In genomic region chr6:142302427-142303190, GRCh38 we compare ENCODE assay signal across 9 cellular contexts. TPM values are rescaled to one million over a fixed set of nuclear protein-coding genes. Genes with fewer than 3 reads are reported as not detected.
DNase-seq lines count a peak whose midpoint lies in the region; ATAC-seq and TF ChIP-seq lines count a peak whose summit lies in the region.
"Had no signal": no experiment of that assay in that cellular context is flagged by ENCODE, and none has a peak within 500 bp of the region (broad histone marks: within the 10 kb centered on the region; RNA-seq: fewer than 3 reads in every experiment).

No MANE protein-coding gene starts in this region.

- no peak overlapping the region for H3K27ac Mint-ChIP-seq in H9
- H3K27ac Mint-ChIP-seq: activated B cell treated with CpG ODN at 0.5 μM for 24 hours had no signal

- H3K9ac ChIP-seq in H9 (ENCODE audit: extremely low read depth, insufficient read length, low read length): no peak overlapping the region

- H4K5ac ChIP-seq in H9 (ENCODE audit: insufficient read length, low read depth, low read length): no peak overlapping the region

- no peak overlapping the region for H2BK12ac ChIP-seq in H9 (ENCODE audit: insufficient read length, low read depth, low read length)

- H4K91ac ChIP-seq in H9 (ENCODE audit: insufficient read length, low read depth, low read length): no peak overlapping the region

- H3K79me1 ChIP-seq in H9 (ENCODE audit: insufficient read depth, low read depth, low read length, poor library complexity, severe bottlenecking): no peaks in the 10 kb centered on the region

- WGBS in H9 (ENCODE audit: extremely low coverage, insufficient read length, low lambda C conversion rate): no CpG with 5 or more reads among the region's 19 CpGs

- H3K27me3 ChIP-seq in H9 (ENCODE audit: insufficient read depth, low read length) (peaks cover 8% of the 10 kb centered on the region; the same call in 1 of the 2 replicates), foreskin keratinocyte (no peaks in the 10 kb centered on the region)

- peak; percentile 33 for DNase-seq in H9
- DNase-seq in foreskin keratinocyte: peak; percentile 70 to 84
- DNase-seq in renal cortical epithelial cell (ENCODE audit: low read depth): peak; percentile 51
- DNase-seq in NCI-H1436 (lab: John Stamatoyannopoulos, UW): no peak
- no peak for DNase-seq in NCI-H345 treated with DMSO at 0.1 percent for 48 hours (lab: John Stamatoyannopoulos, UW; ENCODE audit: unreplicated experiment)
- no peak for DNase-seq in medulla oblongata (ENCODE audit: extremely low spot score)

- no peak overlapping the region for H2BK15ac ChIP-seq in H9 (ENCODE audit: low read depth, low read length)

- no peak overlapping the region for H2AK5ac ChIP-seq in H9 (ENCODE audit: insufficient read length, low read length)

- no peaks in the 10 kb centered on the region for H3K79me2 ChIP-seq in H9 (ENCODE audit: insufficient read depth, low read length)

- no peak overlapping the region for H2AFZ ChIP-seq in H9 (ENCODE audit: low read length)

- H3K27ac ChIP-seq in H9 (ENCODE audit: insufficient read length, low read depth, low read length) (no peak overlapping the region), foreskin keratinocyte (peak overlapping the region; percentile 26)

- TF ChIP-seq CTCF in H9 (conservative IDR thresholded peaks at IDR 0.05) (no peak), foreskin keratinocyte (conservative IDR thresholded peaks at IDR 0.05) (no peak)

- peaks cover 35% of the 10 kb centered on the region for H3K27me3 Mint-ChIP-seq in H9 (ENCODE audit: low read depth)

- no peaks in the 10 kb centered on the region; a peak in 1 of 7 replicates for H3K36me3 Mint-ChIP-seq in H9 (ENCODE audit: insufficient read depth in 1 of 3, low read depth in 3 of 3)

- H3K4me1 ChIP-seq in H9 (ENCODE audit: insufficient read depth, low read length): no peaks in the 10 kb centered on the region; the same call in 1 of the 2 replicates
- H3K4me1 ChIP-seq in foreskin keratinocyte: peaks cover 32% of the 10 kb centered on the region

- H3T11ph ChIP-seq in H9 (ENCODE audit: low read length): no peak overlapping the region

- no peak overlapping the region for H3K23ac ChIP-seq in H9 (ENCODE audit: insufficient read length, low read depth, low read length)

- H3K23me2 ChIP-seq in H9 (ENCODE audit: insufficient read length, low read depth, low read length, poor library complexity, severe bottlenecking): peaks cover 7% of the 10 kb centered on the region

- peak overlapping the region; percentile 65 for H3K4me2 ChIP-seq in H9 (ENCODE audit: insufficient read depth, insufficient read length, low read length)

- no peak overlapping the region for H3K56ac ChIP-seq in H9 (ENCODE audit: insufficient read length, low read depth, low read length)

- H3K18ac ChIP-seq in H9 (ENCODE audit: insufficient read length, low read depth, low read length): no peak overlapping the region

- H4K20me1 ChIP-seq in H9 (ENCODE audit: control insufficient read depth, insufficient read depth, insufficient read length): no peaks in the 10 kb centered on the region

- ATAC-seq in SK-N-SH treated with all-trans-retinoic acid at 6 μM for 48 hours: peak; percentile 2
- peak; percentile 6 for ATAC-seq in foreskin keratinocyte
- ATAC-seq in GM19035 (IDR thresholded peaks at IDR 0.05; ENCODE audit: unreplicated experiment): no peak

- no peak overlapping the region for H2BK120ac ChIP-seq in H9 (ENCODE audit: low read depth, low read length, poor library complexity, severe bottlenecking)

- no peaks in the 10 kb centered on the region for H3K9me3 ChIP-seq in H9 (ENCODE audit: control insufficient read depth, low read depth, low read length)

- no peak overlapping the region for H2BK20ac ChIP-seq in H9 (ENCODE audit: low read depth, low read length, poor library complexity, severe bottlenecking)

- peaks cover 24 to 28% of the 10 kb centered on the region in 2 experiments for H3K4me1 Mint-ChIP-seq in H9

- H3K9me3 Mint-ChIP-seq in H9: peaks cover 0 to 3% of the 10 kb centered on the region in 2 experiments; a peak in 1 of 5 replicates
- H3K9me3 Mint-ChIP-seq: activated B cell treated with CpG ODN at 0.5 μM for 24 hours had no signal

- H3K14ac ChIP-seq in H9 (ENCODE audit: insufficient read depth, low read length): no peak overlapping the region

- no peak overlapping the region for H2BK5ac ChIP-seq in H9 (ENCODE audit: insufficient read length, low read length)

- peak overlapping the region; percentile 77 to 84 for H3K4me3 Mint-ChIP-seq in H9

- H4K8ac ChIP-seq in H9 (replicated peaks; ENCODE audit: insufficient read length, low read depth, low read length): no peak overlapping the region

- H3K4ac ChIP-seq in H9 (ENCODE audit: low read depth, low read length): no peak overlapping the region

TF ChIP-seq in SK-N-SH treated with all-trans-retinoic acid at 6 μM for 48 hours, 23 proteins besides CTCF, POLR2A, EP300 and RAD21:
- TF ChIP-seq ZNF70 (CRISPR knock-in tag; IDR thresholded peaks at IDR 0.05) (no peak), ESRRG (CRISPR knock-in tag; IDR thresholded peaks at IDR 0.05) (no peak), RARB (CRISPR knock-in tag; IDR thresholded peaks at IDR 0.05) (no peak), ARNTL (CRISPR knock-in tag; IDR thresholded peaks at IDR 0.05; ENCODE audit: borderline replicate concordance, low read depth) (no peak), OSR1 (CRISPR knock-in tag; IDR thresholded peaks at IDR 0.05) (no peak), ZNF8 (CRISPR knock-in tag; IDR thresholded peaks at IDR 0.05) (no peak), ZNF565 (CRISPR knock-in tag; conservative IDR thresholded peaks at IDR 0.05; ENCODE audit: low read depth) (no peak), ZC3H10 (CRISPR knock-in tag; IDR thresholded peaks at IDR 0.05) (no peak), SNAI2 (CRISPR knock-in tag; IDR thresholded peaks at IDR 0.05) (no peak), ZFP3 (CRISPR knock-in tag; IDR thresholded peaks at IDR 0.05) (no peak), PATZ1 (CRISPR knock-in tag; IDR thresholded peaks at IDR 0.05; ENCODE audit: borderline replicate concordance) (no peak), ISL1 (CRISPR knock-in tag; IDR thresholded peaks at IDR 0.05) (no peak), TCF4 (CRISPR knock-in tag; IDR thresholded peaks at IDR 0.05; ENCODE audit: borderline replicate concordance) (no peak), GLIS3 (CRISPR knock-in tag; IDR thresholded peaks at IDR 0.05) (no peak), CREB5 (CRISPR knock-in tag; IDR thresholded peaks at IDR 0.05; ENCODE audit: low read depth) (no peak), POU6F1 (CRISPR knock-in tag; IDR thresholded peaks at IDR 0.05; ENCODE audit: borderline replicate concordance, low read depth) (no peak), CSDC2 (CRISPR knock-in tag; IDR thresholded peaks at IDR 0.05) (no peak), BACH2 (CRISPR knock-in tag; IDR thresholded peaks at IDR 0.05; ENCODE audit: borderline replicate concordance) (no peak)

RNA-seq across cellular contexts. Expression of gene ADGRG6, which starts 0.8 kb away (rescaled TPM):
- total RNA-seq in H9 (2021) (2.2 and 2.5 TPM in 2 replicates), foreskin keratinocyte (45.7 TPM in 2 replicates), renal cortical epithelial cell (26.1 and 46.0 TPM in 2 replicates)
- 5.7 and 7.1 TPM in 2 replicates for polyA plus RNA-seq in foreskin keratinocyte
- total RNA-seq: activated B cell treated with CpG ODN at 0.5 μM for 24 hours had no signal

Comparison
In these comparisons a context has a peak if more than half of its experiments do, and no peak if none do; other contexts are left out.
1. DNase-seq: peak in H9 (single experiment), foreskin keratinocyte (2 of 2) and renal cortical epithelial cell (single experiment); none in NCI-H1436 (single experiment), NCI-H345 treated with DMSO at 0.1 percent for 48 hours (single experiment) and medulla oblongata (single experiment).